ENCODE assay signal across 9 cellular contexts in genomic region chr5:143405747-143406098, GRCh38. TPM values are rescaled to one million over a fixed set of nuclear protein-coding genes. Genes with fewer than 3 reads are reported as not detected.
DNase-seq lines count a peak whose midpoint lies in the region; ATAC-seq, FAIRE-seq and TF ChIP-seq lines count a peak whose summit lies in the region.
"Had no signal": no experiment of that assay in that cellular context is flagged by ENCODE, and none has a peak within 500 bp of the region (broad histone marks: within the 10 kb centered on the region; RNA-seq: fewer than 3 reads in every experiment).

No MANE protein-coding gene starts in this region.

- WGBS in K562 (ENCODE audit: insufficient coverage, low coverage, missing lambda C conversion rate), result 23% methylated on average over 4 of the region's 4 CpGs
- WGBS in lung, 2 donors, result 76 to 78% methylated on average over 4 of the region's 4 CpGs
- WGBS in upper lobe of left lung, 2 donors, result 76 to 93% methylated on average over 4 of the region's 4 CpGs

- H3K4me2 ChIP-seq in K562 (ENCODE audit: insufficient read depth, low read length), result peak overlapping the region; percentile 95

- TF ChIP-seq EP300 in K562 (IDR thresholded peaks at IDR 0.05; ENCODE audit: low read length) (no peak), upper lobe of left lung (IDR thresholded peaks at IDR 0.05) (no peak)

- FAIRE-seq in K562 (lab: Jason Lieb, UNC), result peak; percentile 6
- FAIRE-seq: D721Med had no signal

- H3K9me1 ChIP-seq in K562 (ENCODE audit: control insufficient read depth, insufficient read depth, low read length), result no peaks in the 10 kb centered on the region

- H3K27me3 ChIP-seq in K562 (ENCODE audit: control insufficient read depth in 2 of 2, insufficient read depth in 2 of 2, low read length in 2 of 2) (no peaks in the 10 kb centered on the region), lung (ENCODE audit: control insufficient read depth, insufficient read depth) (no peaks in the 10 kb centered on the region), upper lobe of left lung (no peaks in the 10 kb centered on the region)

- intact Hi-C loops in K562 (cut with micrococcal nuclease), result no loop called here

- TF ChIP-seq CTCF in K562 (IDR thresholded peaks at IDR 0.05 in 2 of 3, conservative IDR thresholded peaks at IDR 0.05 in 1 of 3; ENCODE audit: insufficient read depth in 2 of 3, low read depth in 1 of 3, low read length in 3 of 3) (no peak), lung (IDR thresholded peaks at IDR 0.05; ENCODE audit: control extremely low read depth, extremely low read depth) (no peak), upper lobe of left lung (IDR thresholded peaks at IDR 0.05) (no peak)

- H3K27me3 Mint-ChIP-seq in activated T-cell treated with anti-CD3 and anti-CD28 coated beads, Interleukin-2, amount 50 U/mL, for 72 hours (ENCODE audit: low read depth), result no peaks in the 10 kb centered on the region

- H3K9me3 Mint-ChIP-seq in activated T-cell treated with anti-CD3 and anti-CD28 coated beads, Interleukin-2, amount 50 U/mL, for 72 hours, result peaks cover 0 to 3% of the 10 kb centered on the region in 2 donors

- peak overlapping the region; percentile 97 for H3K27ac ChIP-seq in K562 (ENCODE audit: extremely low read depth, low read depth, low read length)
- peak overlapping the region; percentile 97 to 99 for H3K27ac ChIP-seq in lung (ENCODE audit: low read depth in 1 of 2, low read length in 1 of 2)
- peak overlapping the region; percentile 99 to 100 (median 100) for H3K27ac ChIP-seq in upper lobe of left lung

- BruUV-seq in K562 (replicated peaks; lab: Mats Ljungman, UMichigan), result no TSS peak

- TF ChIP-seq POLR2A in K562 (conservative IDR thresholded peaks at IDR 0.05) (no peak), upper lobe of left lung (IDR thresholded peaks at IDR 0.05) (no peak)

- no peak for TF ChIP-seq RAD21 in K562 (CRISPR knock-in tag; conservative IDR thresholded peaks at IDR 0.05 in 1 of 2, IDR thresholded peaks at IDR 0.05 in 1 of 2)

- peaks cover 10 to 18% of the 10 kb centered on the region in 2 experiments; a peak in 4 of 5 replicates for H3K4me1 ChIP-seq in K562 (replicated peaks in 1 of 2; ENCODE audit: control insufficient read depth in 2 of 2, insufficient read depth in 2 of 2, low read length in 2 of 2)
- no peaks in the 10 kb centered on the region for H3K4me1 ChIP-seq in lung (ENCODE audit: control insufficient read depth in 2 of 2, insufficient read depth in 2 of 2, low read length in 2 of 2)
- H3K4me1 ChIP-seq in upper lobe of left lung, result peaks cover 3 to 9% (median 6%) of the 10 kb centered on the region in 4 donors

- H3K9me3 ChIP-seq in K562 (replicated peaks; ENCODE audit: control insufficient read depth, insufficient read depth, low read depth, low read length) (no peaks in the 10 kb centered on the region), lung (ENCODE audit: control insufficient read depth in 2 of 2, insufficient read depth in 1 of 2, low read length in 1 of 2) (no peaks in the 10 kb centered on the region), upper lobe of left lung (no peaks in the 10 kb centered on the region)

- peaks cover 5 to 14% of the 10 kb centered on the region in 2 donors for H3K36me3 Mint-ChIP-seq in activated T-cell treated with anti-CD3 and anti-CD28 coated beads, Interleukin-2, amount 50 U/mL, for 72 hours (ENCODE audit: insufficient read depth in 2 of 2)

- H2AFZ ChIP-seq in K562 (ENCODE audit: low read depth, low read length), result peak overlapping the region; percentile 99

- H3K9ac ChIP-seq in K562 (ENCODE audit: insufficient read depth in 1 of 2, low read depth in 2 of 2, low read length in 2 of 2), result peak overlapping the region; percentile 78 to 82; a peak in 3 of 4 replicates

- peaks cover 28% of the 10 kb centered on the region for H3K79me2 ChIP-seq in K562 (ENCODE audit: control insufficient read depth, insufficient read depth, low read length)

- no peak for ATAC-seq in activated T-cell treated with anti-CD3 and anti-CD28 coated beads, Interleukin-2, amount 50 U/mL, for 72 hours (replicated peaks in 1 of 2)
- ATAC-seq in K562 (no peak), lung (ENCODE audit: insufficient read depth, low FRiP score) (no peak), upper lobe of left lung (ENCODE audit: low FRiP score in 2 of 2) (no peak)

- in situ Hi-C loops in K562 (cut with MboI), result no loop called here

- peaks cover 36% of the 10 kb centered on the region for H3K4me1 Mint-ChIP-seq in activated T-cell treated with anti-CD3 and anti-CD28 coated beads, Interleukin-2, amount 50 U/mL, for 72 hours (ENCODE audit: low read depth)

- H3K27ac Mint-ChIP-seq in activated T-cell treated with anti-CD3 and anti-CD28 coated beads, Interleukin-2, amount 50 U/mL, for 72 hours, result peak overlapping the region; percentile 98

- H4K20me1 ChIP-seq in K562 (replicated peaks; ENCODE audit: control insufficient read depth, insufficient read depth, low read length), result peaks cover 11% of the 10 kb centered on the region; the same call in 1 of the 2 replicates

- POLR2A ChIA-PET in K562 (lab: Yijun Ruan, JAX), result no interaction called here

- no peak for DNase-seq in activated T-cell treated with anti-CD3 and anti-CD28 coated beads, Interleukin-2, amount 50 U/mL, for 72 hours
- DNase-seq in activated T-cell treated with anti-CD3 and anti-CD28 coated beads, Interleukin-2, amount 50 U/mL, for 1 hour, result no peak
- DNase-seq in K562 (ENCODE audit: extremely low read depth in 1 of 4, low spot score in 3 of 4) (no peak), lung (ENCODE audit: low spot score) (no peak), upper lobe of left lung (no peak), NCI-H524 treated with DMSO at 0.1 percent for 48 hours (lab: John Stamatoyannopoulos, UW) (no peak)
- no peak for DNase-seq in stimulated activated CD4-positive, alpha-beta T cell treated with anti-CD3 and anti-CD28 coated beads, Interleukin-1b, Interleukin-23, amount 100 ng/mL, for 48 hours
- no peak for DNase-seq in effector CD4-positive, alpha-beta T cell

- CTCF ChIA-PET in K562 (lab: Yijun Ruan, JAX; ENCODE audit: low intra/inter-chr PET ratio), result no interaction called here

- H3K4me3 ChIP-seq in K562 (peak overlapping the region; percentile 76), lung (peak overlapping the region; percentile 68), upper lobe of left lung (peak overlapping the region; percentile 90 to 93 (median 92))

- no peaks in the 10 kb centered on the region for H3K36me3 ChIP-seq in K562 (ENCODE audit: control insufficient read depth, insufficient read depth, low read length)
- no peaks in the 10 kb centered on the region for H3K36me3 ChIP-seq in lung (ENCODE audit: control insufficient read depth in 2 of 2, insufficient read depth in 2 of 2, low read length in 2 of 2)
- no peaks in the 10 kb centered on the region for H3K36me3 ChIP-seq in upper lobe of left lung

- H3K4me3 Mint-ChIP-seq in activated T-cell treated with anti-CD3 and anti-CD28 coated beads, Interleukin-2, amount 50 U/mL, for 72 hours, result peak overlapping the region; percentile 83 to 96

TF ChIP-seq in K562, 482 proteins besides CTCF, POLR2A, EP300 and RAD21 (continues in another document):
- TF ChIP-seq ARNT (IDR thresholded peaks at IDR 0.05) (0 out of 4 replicates have a peak, but pooled peaks of 1 of the 2 experiments have one; percentile 6), THRB (CRISPR knock-in tag; conservative IDR thresholded peaks at IDR 0.05) (0 out of 2 replicates have a peak, but pooled peaks have one; percentile 13), HNRNPL (IDR thresholded peaks at IDR 0.05; ENCODE audit: low read depth, low read length) (no peak), SIN3B (IDR thresholded peaks at IDR 0.05; ENCODE audit: low read depth) (0 out of 2 replicates have a peak, but pooled peaks have one; percentile 1), TBL1XR1 (IDR thresholded peaks at IDR 0.05; ENCODE audit: low read length in 2 of 2) (0 out of 4 replicates have a peak, but pooled peaks of 1 of the 2 experiments have one; percentile 29), ZNF75A (CRISPR knock-in tag; IDR thresholded peaks at IDR 0.05) (no peak), ZNF668 (CRISPR knock-in tag; IDR thresholded peaks at IDR 0.05) (0 out of 2 replicates have a peak, but pooled peaks have one; percentile 1), MIER1 (IDR thresholded peaks at IDR 0.05; ENCODE audit: low read depth) (0 out of 2 replicates have a peak, but pooled peaks have one; percentile 9)

RNA-seq across cellular contexts. Expression of gene NR3C1, which starts 2.2 kb away (rescaled TPM):
- 100 to 1,000 TPM in 1 of 2 donors, 10 to 100 TPM in 1; 93.5 to 104 TPM for total RNA-seq in activated T-cell treated with anti-CD3 and anti-CD28 coated beads, Interleukin-2, amount 50 U/mL, for 72 hours
- total RNA-seq in K562 (2011; cell fraction: chromatin; rRNA removed; ENCODE audit: low replicate concordance), result 33.0 and 42.8 TPM in 2 replicates
- 9.5 and 12.0 TPM in 2 replicates for total RNA-seq in K562 (2011; cell fraction: nucleolus; rRNA removed)
- total RNA-seq in K562 (2011; cell fraction: nucleoplasm; rRNA removed), result 15.3 and 17.5 TPM in 2 replicates
- 13.3 and 14.2 TPM in 2 replicates for total RNA-seq in K562 (2014; rRNA removed)
- 25.0 and 29.3 TPM in 2 replicates for total RNA-seq in K562 (2014; rRNA removed; fragmentation: Illumina TruSeq; extraction: Trizol)
- total RNA-seq in K562 (2015; rRNA removed; fragmentation: Illumina TruSeq; extraction: Trizol), result 26.2 and 27.5 TPM in 2 replicates
- total RNA-seq in K562 (2021), result 33.5 and 36.0 TPM in 2 replicates
- 12.2 and 15.0 TPM in 2 replicates for polyA plus RNA-seq in K562 (2011; rRNA removed)
- polyA plus RNA-seq in K562 (2011; cell fraction: cytosol; rRNA removed), result 4.2 and 7.2 TPM in 2 replicates
- 6.0 and 8.1 TPM in 2 replicates for polyA plus RNA-seq in K562 (2011; cell fraction: nucleus; rRNA removed)
- polyA plus RNA-seq in K562 (2012), result 14.5 and 14.6 TPM in 2 replicates
- 16.5 and 17.5 TPM in 2 replicates for polyA plus RNA-seq in K562 (2014; fragmentation: Illumina TruSeq; extraction: Trizol)
- polyA plus RNA-seq in K562 (2014; fragmentation: Nextera tagmentation; extraction: Ambion mirVana), result 10 to 100 TPM in 1 of 2 experiments, 1 to 10 TPM in 1; 8.2 to 10.1 TPM
- 10.1 and 10.4 TPM in 2 replicates for polyA plus RNA-seq in K562 (2014; rRNA removed)
- 36.4 and 41.1 TPM in 2 replicates for polyA minus RNA-seq in K562 (2011; rRNA and poly(A)+ RNA removed)
- 12.2 and 16.9 TPM in 2 replicates for polyA minus RNA-seq in K562 (2011; cell fraction: cytosol; rRNA and poly(A)+ RNA removed)
- 15.5 and 32.2 TPM in 2 replicates for polyA minus RNA-seq in K562 (2011; cell fraction: nucleus; rRNA and poly(A)+ RNA removed)
- total RNA-seq in lung, result 100 to 1,000 TPM in 1 of 2 donors, 10 to 100 TPM in 1; 70.0 to 103 TPM
- 10 to 100 TPM; 21.6 to 26.5 TPM for polyA plus RNA-seq in lung
- 100 to 1,000 TPM in 1 of 6 donors, 10 to 100 TPM in 5; 44.5 to 101 (median 72.7) TPM for total RNA-seq in upper lobe of left lung
